Comparison of ENCODE assay signal across 21 cellular contexts in genomic region chr10:123678376-123678775, GRCh38. TPM values are rescaled to one million over a fixed set of nuclear protein-coding genes. Genes with fewer than 3 reads are reported as not detected.
A peak's percentile ranks its signal among the peaks of the same experiment; 100 is the strongest.
DNase-seq lines count a peak whose midpoint lies in the region; ATAC-seq and TF ChIP-seq lines count a peak whose summit lies in the region.
"Had no signal": no experiment of that assay in that cellular context is flagged by ENCODE, and none has a peak within 500 bp of the region (broad histone marks: within the 10 kb centered on the region; RNA-seq: fewer than 3 reads in every experiment).

No MANE protein-coding gene starts in this region.

- H3K4me1 Mint-ChIP-seq in chondrocyte (ENCODE audit: low read depth), result no peaks in the 10 kb centered on the region
- H3K4me1 Mint-ChIP-seq in naive thymus-derived CD4-positive, alpha-beta T cell, result no peaks in the 10 kb centered on the region

- H3K9me3 ChIP-seq in DND-41 (ENCODE audit: insufficient read depth, low read length, severe bottlenecking) (no peaks in the 10 kb centered on the region), HEK293 (ENCODE audit: control insufficient read depth, insufficient read depth, low read depth, low read length) (no peaks in the 10 kb centered on the region)
- H3K9me3 ChIP-seq in naive thymus-derived CD4-positive, alpha-beta T cell (ENCODE audit: control insufficient read depth in 2 of 3, low read length in 3 of 3), result no peaks in the 10 kb centered on the region
- H3K9me3 ChIP-seq: BLaER1 had no signal

- no peaks in the 10 kb centered on the region for H3K4me1 ChIP-seq in DND-41 (ENCODE audit: insufficient read depth, low read length)
- H3K4me1 ChIP-seq in HEK293 (ENCODE audit: control insufficient read depth, insufficient read depth, low read length), result no peaks in the 10 kb centered on the region
- H3K4me1 ChIP-seq in naive thymus-derived CD4-positive, alpha-beta T cell (ENCODE audit: control insufficient read depth in 2 of 2, insufficient read depth in 2 of 2, low read length in 2 of 2), result no peaks in the 10 kb centered on the region

- H3K27ac ChIP-seq in DND-41 (ENCODE audit: low read length), result no peak overlapping the region
- no peak overlapping the region for H3K27ac ChIP-seq in HEK293 (ENCODE audit: extremely low read depth, low read depth, low read length)
- no peak overlapping the region for H3K27ac ChIP-seq in naive thymus-derived CD4-positive, alpha-beta T cell (ENCODE audit: low read depth, low read length)
- H3K27ac ChIP-seq: BLaER1, SK-N-MC had no signal

- H3K27me3 ChIP-seq in DND-41 (ENCODE audit: insufficient read depth, low read length, poor library complexity), result no peaks in the 10 kb centered on the region
- no peaks in the 10 kb centered on the region for H3K27me3 ChIP-seq in naive thymus-derived CD4-positive, alpha-beta T cell (ENCODE audit: control insufficient read depth in 2 of 2, insufficient read depth in 2 of 2, low read length in 2 of 2)
- H3K27me3 ChIP-seq: BLaER1 had no signal

- H3K4me3 ChIP-seq in DND-41 (ENCODE audit: low read depth in 1 of 2, low read length in 2 of 2) (no peak overlapping the region), HEK293 (ENCODE audit: low read depth, low read length) (no peak overlapping the region)
- no peak overlapping the region for H3K4me3 ChIP-seq in naive thymus-derived CD4-positive, alpha-beta T cell (ENCODE audit: low read length)
- H3K4me3 ChIP-seq: BLaER1, SK-N-MC had no signal

- POLR2A ChIA-PET in HEK293 (lab: Yijun Ruan, JAX), result no interaction called here
- POLR2A ChIA-PET in naive thymus-derived CD4-positive, alpha-beta T cell (lab: Charles Lee), result no interaction called here

- peaks cover 4% of the 10 kb centered on the region for H3K27me3 Mint-ChIP-seq in chondrocyte (ENCODE audit: low read depth)
- H3K27me3 Mint-ChIP-seq in naive thymus-derived CD4-positive, alpha-beta T cell, result peaks cover 0 to 27% (median 5%) of the 10 kb centered on the region in 5 donors

- H3K9me3 Mint-ChIP-seq in chondrocyte (ENCODE audit: low read depth), result no peaks in the 10 kb centered on the region
- H3K9me3 Mint-ChIP-seq in naive thymus-derived CD4-positive, alpha-beta T cell, result no peaks in the 10 kb centered on the region
- H3K9me3 Mint-ChIP-seq: CD4-positive, alpha-beta memory T cell had no signal

- CTCF ChIA-PET in HEK293 (lab: Yijun Ruan, JAX), result interaction anchor here (1.1 kb wide), 1 partner anchor 9 kb away, joined by 3 read pairs; no protein-coding TSS in a partner anchor
- CTCF ChIA-PET in naive thymus-derived CD4-positive, alpha-beta T cell (lab: Charles Lee), result no interaction called here

- no peaks in the 10 kb centered on the region; the same call in 1 of the 2 replicates for H4K20me1 ChIP-seq in DND-41 (ENCODE audit: insufficient read depth, low read length)
- H4K20me1 ChIP-seq: BLaER1 had no signal

- H2AFZ ChIP-seq in DND-41 (ENCODE audit: low read depth, low read length), result no peak overlapping the region

- peak; percentile 21 for TF ChIP-seq CTCF in DND-41 (IDR thresholded peaks at IDR 0.05; ENCODE audit: borderline replicate concordance, extremely low read depth, low read length, poor library complexity, severe bottlenecking)
- TF ChIP-seq CTCF in HEK293 (tag by site-specific recombination; IDR thresholded peaks at IDR 0.05), result no peak
- TF ChIP-seq CTCF in chondrocyte (IDR thresholded peaks at IDR 0.05), result no peak
- TF ChIP-seq CTCF in GM13977 (IDR thresholded peaks at IDR 0.05; ENCODE audit: extremely low read depth, insufficient read depth, missing control alignments), result no peak

- in situ Hi-C loops in GM13977 (cut with MboI; ENCODE audit: low pct_unique_long_range_greater_than_20kb, low sequenced_read_pairs, unreplicated experiment), result no loop called here

- H3K79me2 ChIP-seq in DND-41 (ENCODE audit: insufficient read depth, low read length), result no peaks in the 10 kb centered on the region

- intact Hi-C loops in naive thymus-derived CD4-positive, alpha-beta T cell (cut with micrococcal nuclease), result no loop called here

- H3K4me3 Mint-ChIP-seq in chondrocyte (ENCODE audit: unreplicated experiment), result no peak overlapping the region
- no peak overlapping the region for H3K4me3 Mint-ChIP-seq in naive thymus-derived CD4-positive, alpha-beta T cell
- H3K4me3 Mint-ChIP-seq: CD4-positive, alpha-beta memory T cell had no signal

- no peak for ATAC-seq in DND-41 (ENCODE audit: insufficient read depth, low read depth)
- no peak for ATAC-seq in naive thymus-derived CD4-positive, alpha-beta T cell
- ATAC-seq: Right ventricle myocardium inferior had no signal

- H3K36me3 ChIP-seq in DND-41 (ENCODE audit: insufficient read depth, low read length) (no peaks in the 10 kb centered on the region), HEK293 (ENCODE audit: control insufficient read depth in 2 of 2, insufficient read depth in 1 of 2, low read length in 2 of 2) (no peaks in the 10 kb centered on the region)
- no peaks in the 10 kb centered on the region for H3K36me3 ChIP-seq in naive thymus-derived CD4-positive, alpha-beta T cell (ENCODE audit: control insufficient read depth in 2 of 3, insufficient read depth in 3 of 3, low read length in 3 of 3)
- H3K36me3 ChIP-seq: BLaER1 had no signal

- DNase-seq in DND-41, result no peak
- DNase-seq in chondrocyte (ENCODE audit: low spot score), result peak; percentile 27
- peak; percentile 78 for DNase-seq in mesenteric fat pad (ENCODE audit: low spot score)
- DNase-seq in naive thymus-derived CD4-positive, alpha-beta T cell, result no peak
- DNase-seq in GM13977 (ENCODE audit: low spot score), result no peak
- no peak for DNase-seq in stimulated activated CD4-positive, alpha-beta T cell treated with anti-CD3 and anti-CD28 coated beads, Interleukin-1b, Interleukin-23, amount 100 ng/mL, for 48 hours
- DNase-seq in NK-92 treated with Interleukin-12 subunit alpha and Interleukin-12 subunit beta, amount 100 ng/mL, for 24 hours (lab: John Stamatoyannopoulos, UW), result no peak
- DNase-seq: CD4-positive, alpha-beta memory T cell; DMS53; KG1; MV-4-11; NCI-H1417; NCI-H1930; NCI-H2171; NCI-H446 treated with DMSO at 0.1 percent for 48 hours; NCI-H69 had no signal

- no peaks in the 10 kb centered on the region for H3K36me3 Mint-ChIP-seq in chondrocyte (ENCODE audit: low read depth)
- H3K36me3 Mint-ChIP-seq in naive thymus-derived CD4-positive, alpha-beta T cell, result no peaks in the 10 kb centered on the region
- H3K36me3 Mint-ChIP-seq: CD4-positive, alpha-beta memory T cell had no signal

- no peak overlapping the region for H3K9ac ChIP-seq in DND-41 (ENCODE audit: low read depth, low read length)
- H3K9ac ChIP-seq: BLaER1 had no signal

- no peak overlapping the region for H3K4me2 ChIP-seq in DND-41 (ENCODE audit: insufficient read depth, low read length)
- H3K4me2 ChIP-seq: BLaER1 had no signal

- no peak overlapping the region for H3K27ac Mint-ChIP-seq in chondrocyte (ENCODE audit: unreplicated experiment)
- H3K27ac Mint-ChIP-seq in naive thymus-derived CD4-positive, alpha-beta T cell, result no peak overlapping the region
- H3K27ac Mint-ChIP-seq: CD4-positive, alpha-beta memory T cell had no signal

TF ChIP-seq in HEK293, 187 proteins besides CTCF, POLR2A, EP300 and RAD21:
- TF ChIP-seq PRDM4 (tag by site-specific recombination; IDR thresholded peaks at IDR 0.05) (no peak), ZNF449 (tag by site-specific recombination; IDR thresholded peaks at IDR 0.05) (peak; percentile 34; the same call in 1 of the 2 replicates)
TF ChIP-seq in HEK293: peak in this region for 1.

RNA-seq across cellular contexts. Expression of gene GPR26, which starts 12.2 kb away (rescaled TPM):
- total RNA-seq in chondrocyte (not detected in 3 replicates), mesenteric fat pad (not detected)
- total RNA-seq in naive thymus-derived CD4-positive, alpha-beta T cell, result not detected
- not detected for polyA plus RNA-seq in naive thymus-derived CD4-positive, alpha-beta T cell
- total RNA-seq: CD4-positive, alpha-beta memory T cell; HT-29; Right ventricle myocardium inferior had no signal
- polyA plus RNA-seq: CD4-positive, alpha-beta memory T cell had no signal

Comparison
In these comparisons a context has a peak if more than half of its experiments do, and no peak if none do; other contexts are left out.
1. DNase-seq: peak in chondrocyte (single experiment) and mesenteric fat pad (single experiment); none in DND-41 (single experiment), naive thymus-derived CD4-positive, alpha-beta T cell (0 of 9), GM13977 (single experiment), stimulated activated CD4-positive, alpha-beta T cell treated with anti-CD3 and anti-CD28 coated beads, Interleukin-1b, Interleukin-23, amount 100 ng/mL, for 48 hours (single experiment) and NK-92 treated with Interleukin-12 subunit alpha and Interleukin-12 subunit beta, amount 100 ng/mL, for 24 hours (single experiment).